Comparison of ENCODE assay signal across 8 cellular contexts in genomic region chr7:88243345-88243909, GRCh38. TPM values are rescaled to one million over a fixed set of nuclear protein-coding genes. Genes with fewer than 3 reads are reported as not detected.
DNase-seq lines count a peak whose midpoint lies in the region; ATAC-seq and TF ChIP-seq lines count a peak whose summit lies in the region.

No MANE protein-coding gene starts in this region.

- peak; percentile 54 for ATAC-seq in stimulated activated naive CD8-positive, alpha-beta T cell treated with anti-CD3 and anti-CD28 coated beads, Interleukin-15, amount 100 ng/mL, for 72 hours
- no peak for ATAC-seq in stimulated activated naive CD8-positive, alpha-beta T cell treated with anti-CD3 and anti-CD28 coated beads, Interleukin-15, Interleukin-2, amounts not matched to agents 100 U/mL and 50 U/mL, for 24 hours
- peak; percentile 80 for ATAC-seq in HG02678 (IDR thresholded peaks at IDR 0.05; ENCODE audit: unreplicated experiment)

- no peaks in the 10 kb centered on the region for H3K4me1 Mint-ChIP-seq in stimulated activated naive CD8-positive, alpha-beta T cell treated with anti-CD3 and anti-CD28 coated beads, Interleukin-15, amount 100 ng/mL, for 72 hours

- no peak overlapping the region for H3K4me3 ChIP-seq in WI38 (ENCODE audit: low read depth, low read length)
- no peak overlapping the region for H3K4me3 ChIP-seq in left ventricle myocardium inferior
- H3K4me3 ChIP-seq in sigmoid colon = no peak overlapping the region

- H3K9me3 ChIP-seq in left ventricle myocardium inferior (replicated peaks) = peaks cover 13% of the 10 kb centered on the region
- H3K9me3 ChIP-seq in sigmoid colon = no peaks in the 10 kb centered on the region

- no peak overlapping the region for H3K4me3 Mint-ChIP-seq in stimulated activated naive CD8-positive, alpha-beta T cell treated with anti-CD3 and anti-CD28 coated beads, Interleukin-15, amount 100 ng/mL, for 72 hours

- no peak for TF ChIP-seq POLR2A in sigmoid colon (IDR thresholded peaks at IDR 0.05)

- no peak for TF ChIP-seq EP300 in sigmoid colon (IDR thresholded peaks at IDR 0.05)

- WGBS in sigmoid colon, 2 donors = 16 to 39% methylated on average over 2 of the region's 2 CpGs

- TF ChIP-seq CTCF in WI38 (IDR thresholded peaks at IDR 0.05; ENCODE audit: low read depth, low read length) (peak; percentile 20; the same call in 1 of the 2 replicates), left ventricle myocardium inferior (IDR thresholded peaks at IDR 0.05; ENCODE audit: borderline replicate concordance) (peak; percentile 83), sigmoid colon (IDR thresholded peaks at IDR 0.05) (peak; percentile 23 to 57 (median 34))

- no peaks in the 10 kb centered on the region for H3K9me3 Mint-ChIP-seq in stimulated activated naive CD8-positive, alpha-beta T cell treated with anti-CD3 and anti-CD28 coated beads, Interleukin-15, amount 100 ng/mL, for 72 hours

- H3K36me3 ChIP-seq in left ventricle myocardium inferior (no peaks in the 10 kb centered on the region), sigmoid colon (no peaks in the 10 kb centered on the region)

- no peak for DNase-seq in stimulated activated naive CD8-positive, alpha-beta T cell treated with anti-CD3 and anti-CD28 coated beads, Interleukin-15, amount 100 ng/mL, for 72 hours
- DNase-seq in stimulated activated naive CD8-positive, alpha-beta T cell treated with anti-CD3 and anti-CD28 coated beads, Interleukin-15, Interleukin-2, amounts not matched to agents 100 U/mL and 50 U/mL, for 24 hours = no peak
- DNase-seq in NCI-H1694 (lab: John Stamatoyannopoulos, UW) (peak; percentile 27), left ventricle myocardium inferior (no peak), sigmoid colon (no peak), activated T-cell treated with anti-CD3 and anti-CD28 coated beads for 4 hours (no peak)

- H3K27me3 ChIP-seq in left ventricle myocardium inferior (ENCODE audit: low read depth) (no peaks in the 10 kb centered on the region), sigmoid colon (no peaks in the 10 kb centered on the region)

- H3K27ac ChIP-seq in left ventricle myocardium inferior (replicated peaks) (no peak overlapping the region), sigmoid colon (no peak overlapping the region)

- peaks cover 5% of the 10 kb centered on the region for H3K4me1 ChIP-seq in left ventricle myocardium inferior
- no peaks in the 10 kb centered on the region for H3K4me1 ChIP-seq in sigmoid colon

- H3K27me3 Mint-ChIP-seq in stimulated activated naive CD8-positive, alpha-beta T cell treated with anti-CD3 and anti-CD28 coated beads, Interleukin-15, amount 100 ng/mL, for 72 hours = peaks cover 6% of the 10 kb centered on the region

- H3K27ac Mint-ChIP-seq in stimulated activated naive CD8-positive, alpha-beta T cell treated with anti-CD3 and anti-CD28 coated beads, Interleukin-15, amount 100 ng/mL, for 72 hours = no peak overlapping the region

- intact Hi-C loops in left ventricle myocardium inferior (cut with micrococcal nuclease) = loop anchor here (5.0 kb wide), 1 partner anchor 114 kb away; no protein-coding TSS in a partner anchor
- intact Hi-C loops in sigmoid colon (cut with DNase I) = no loop called here

RNA-seq across cellular contexts. Expression of gene SRI, which starts 23.6 kb away (rescaled TPM):
- total RNA-seq in left ventricle myocardium inferior (76.1 TPM), sigmoid colon (10 to 100 TPM; 38.1 to 80.9 (median 54.1) TPM)
- polyA plus RNA-seq in sigmoid colon = 1,000 to 10,000 TPM in 2 of 3 donors, 100 to 1,000 TPM in 1; 452 to 2,603 (median 1,536) TPM

Comparison
In these comparisons a context has a peak if more than half of its experiments do, and no peak if none do; other contexts are left out.
1. CTCF ChIP-seq: peak in every context shown above with its lines; median percentile 83 in left ventricle myocardium inferior; 34 in sigmoid colon; 20 in WI38.